ENCODE assay signal across 9 cellular contexts in genomic region chr1:178867670-178868069, GRCh38. TPM values are rescaled to one million over a fixed set of nuclear protein-coding genes. Genes with fewer than 3 reads are reported as not detected.
DNase-seq lines count a peak whose midpoint lies in the region; ATAC-seq, FAIRE-seq and TF ChIP-seq lines count a peak whose summit lies in the region.
"Had no signal": no experiment of that assay in that cellular context is flagged by ENCODE, and none has a peak within 500 bp of the region (broad histone marks: within the 10 kb centered on the region; RNA-seq: fewer than 3 reads in every experiment).

No MANE protein-coding gene starts in this region.

- no peaks in the 10 kb centered on the region for H3K27me3 ChIP-seq in smooth muscle cell (ENCODE audit: low read depth)
- H3K27me3 ChIP-seq in SJCRH30: no peaks in the 10 kb centered on the region

- FAIRE-seq in GM19239 (lab: Jason Lieb, UNC): peak; percentile 81

- H3K4me1 Mint-ChIP-seq in T-helper 17 cell: peaks cover 11% of the 10 kb centered on the region

- H3K4me2 ChIP-seq in smooth muscle cell: peak overlapping the region; percentile 83

- H2AFZ ChIP-seq in smooth muscle cell (ENCODE audit: low read depth): no peak overlapping the region

- TF ChIP-seq CTCF in smooth muscle cell (IDR thresholded peaks at IDR 0.05; ENCODE audit: borderline replicate concordance, insufficient read depth, poor library complexity, severe bottlenecking): no peak

- peak overlapping the region; percentile 51 for H3K4me3 Mint-ChIP-seq in T-helper 17 cell

- H3K27ac ChIP-seq in smooth muscle cell (ENCODE audit: low read depth) (peak overlapping the region; percentile 61), SJCRH30 (no peak overlapping the region)

- no peaks in the 10 kb centered on the region for H3K9me3 ChIP-seq in T-helper 17 cell (ENCODE audit: control insufficient read depth, low read length, poor library complexity, severe bottlenecking)
- no peaks in the 10 kb centered on the region for H3K9me3 ChIP-seq in smooth muscle cell (replicated peaks; ENCODE audit: low read depth)
- H3K9me3 ChIP-seq in SJCRH30 (replicated peaks): no peaks in the 10 kb centered on the region

- H3K27me3 Mint-ChIP-seq in T-helper 17 cell: no peaks in the 10 kb centered on the region

- H3F3A ChIP-seq in smooth muscle cell (ENCODE audit: low read depth): peaks cover 5% of the 10 kb centered on the region

- WGBS in smooth muscle cell (ENCODE audit: low lambda C conversion rate): 93% methylated on average over 5 of the region's 5 CpGs

- no peak overlapping the region for H3K9ac ChIP-seq in smooth muscle cell (ENCODE audit: low read depth)

- H3K79me2 ChIP-seq in smooth muscle cell (ENCODE audit: low read depth): no peaks in the 10 kb centered on the region

- H3K4me1 ChIP-seq in smooth muscle cell (ENCODE audit: low read depth) (peaks cover 38% of the 10 kb centered on the region), SJCRH30 (peaks cover 20% of the 10 kb centered on the region)

- H3K27ac Mint-ChIP-seq in T-helper 17 cell: no peak overlapping the region

- peaks cover 3% of the 10 kb centered on the region for H3K36me3 Mint-ChIP-seq in T-helper 17 cell (ENCODE audit: low read depth)

- ATAC-seq in T-helper 17 cell: no peak
- ATAC-seq in HG03175 (IDR thresholded peaks at IDR 0.05; ENCODE audit: unreplicated experiment): no peak

- no peaks in the 10 kb centered on the region for H3K36me3 ChIP-seq in smooth muscle cell (ENCODE audit: low read depth)
- no peaks in the 10 kb centered on the region for H3K36me3 ChIP-seq in SJCRH30

- H4K20me1 ChIP-seq in smooth muscle cell (ENCODE audit: low read depth): no peaks in the 10 kb centered on the region

- DNase-seq in GM19239 (ENCODE audit: insufficient read length, low spot score) (no peak), T-helper 17 cell (no peak), hepatic stellate cell (ENCODE audit: low spot score) (peak; percentile 8), smooth muscle cell (lab: John Stamatoyannopoulos, UW; ENCODE audit: unreplicated experiment) (no peak), DMS79 (lab: John Stamatoyannopoulos, UW) (no peak), SJCRH30 (no peak)
- no peak for DNase-seq in stimulated activated naive CD4-positive, alpha-beta T cell treated with Interleukin-2 at 50 U/mL for 16 hours (lab: John Stamatoyannopoulos, UW)

- H3K4me3 ChIP-seq in smooth muscle cell (peak overlapping the region; percentile 37), SJCRH30 (no peak overlapping the region)

RNA-seq across cellular contexts. Expression of gene ANGPTL1, which starts 3.2 kb away (rescaled TPM):
- total RNA-seq in T-helper 17 cell: not detected
- total RNA-seq in smooth muscle cell: 6.6 and 7.5 TPM in 2 replicates
- 3.4 and 5.0 TPM in 2 replicates for polyA plus RNA-seq in smooth muscle cell
- 1.2 and 2.0 TPM in 2 replicates for total RNA-seq in SJCRH30 (2014; rRNA removed; shearing (Covaris generic))
- total RNA-seq: HT-29 had no signal
